Comparison of ENCODE assay signal across 10 cellular contexts in the genomic region with DNA sequence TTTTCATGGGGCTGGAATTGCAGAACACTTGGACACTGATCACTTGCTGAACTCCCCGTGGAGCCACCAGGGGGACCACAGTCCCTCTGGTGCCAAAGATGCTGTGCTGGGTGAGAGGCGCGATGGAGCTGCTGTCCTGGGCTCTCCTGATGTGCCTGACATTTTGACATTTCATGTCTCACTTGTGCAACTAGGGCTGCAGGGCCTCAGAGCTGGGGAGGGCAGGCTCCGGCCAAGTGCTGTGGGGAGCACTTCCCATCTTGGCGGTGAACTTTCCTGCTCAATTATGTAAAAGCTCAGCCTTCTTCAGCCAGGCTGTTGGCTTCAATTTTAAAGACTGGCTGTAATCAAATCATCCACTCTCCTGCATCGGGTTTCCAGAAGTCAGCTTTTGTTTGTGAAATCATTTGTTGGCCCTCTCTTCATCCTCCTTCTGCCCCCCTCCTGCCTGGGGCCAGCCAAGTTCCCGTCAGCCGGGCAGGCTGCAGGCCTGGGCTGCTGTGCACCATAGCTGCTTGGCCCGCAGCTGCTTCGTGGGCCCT. TPM values are rescaled to one million over a fixed set of nuclear protein-coding genes. Genes with fewer than 3 reads are reported as not detected.
A peak's percentile ranks its signal among the peaks of the same experiment; 100 is the strongest.
DNase-seq lines count a peak whose midpoint lies in the region; ATAC-seq, FAIRE-seq and TF ChIP-seq lines count a peak whose summit lies in the region.
"Had no signal": no experiment of that assay in that cellular context is flagged by ENCODE, and none has a peak within 500 bp of the region (broad histone marks: within the 10 kb centered on the region; RNA-seq: fewer than 3 reads in every experiment).

No MANE protein-coding gene starts in this region.

- H3K4me1 ChIP-seq in HEK293 (ENCODE audit: control insufficient read depth, insufficient read depth, low read length) (no peaks in the 10 kb centered on the region), lower lobe of right lung (peaks cover 9% of the 10 kb centered on the region)

- FAIRE-seq in bronchial epithelial cell (lab: Jason Lieb, UNC) (no peak), urothelium cell line (lab: Jason Lieb, UNC) (no peak)

- H3K4me3 ChIP-seq in HEK293 (ENCODE audit: low read depth, low read length) (no peak overlapping the region), bronchial epithelial cell (ENCODE audit: low read depth, low read length) (no peak overlapping the region), lower lobe of right lung (no peak overlapping the region)

- H3K27ac ChIP-seq in HEK293 (ENCODE audit: extremely low read depth, low read depth, low read length) (no peak overlapping the region), lower lobe of right lung (no peak overlapping the region)

- POLR2A ChIA-PET in HEK293 (lab: Yijun Ruan, JAX), result no interaction called here

- no peaks in the 10 kb centered on the region for H3K36me3 ChIP-seq in HEK293 (ENCODE audit: control insufficient read depth in 2 of 2, insufficient read depth in 1 of 2, low read length in 2 of 2)
- no peaks in the 10 kb centered on the region for H3K36me3 ChIP-seq in bronchial epithelial cell (ENCODE audit: control insufficient read depth, insufficient read depth, low read length)
- H3K36me3 ChIP-seq in lower lobe of right lung, result peaks cover 27% of the 10 kb centered on the region

- no peak overlapping the region for H3K4me3 Mint-ChIP-seq in T-helper 17 cell

- no peaks in the 10 kb centered on the region for H3K27me3 Mint-ChIP-seq in T-helper 17 cell

- H3K4me1 Mint-ChIP-seq in T-helper 17 cell, result peaks cover 7% of the 10 kb centered on the region

- no peak overlapping the region for H3K27ac Mint-ChIP-seq in T-helper 17 cell

- CTCF ChIA-PET in HEK293 (lab: Yijun Ruan, JAX), result interaction anchor here (0.5 to 2.0 kb wide), 12 partner anchors 10 to 366 kb away, joined by 3 to 7 read pairs (median 4); no protein-coding TSS in a partner anchor

- TF ChIP-seq CTCF in HEK293 (tag by site-specific recombination; IDR thresholded peaks at IDR 0.05) (peak; percentile 46; the same call in 1 of the 2 replicates), bronchial epithelial cell (IDR thresholded peaks at IDR 0.05; ENCODE audit: insufficient read depth, low read length, severe bottlenecking) (peak; percentile 32), lower lobe of right lung (IDR thresholded peaks at IDR 0.05) (peak; percentile 28)

- peaks cover 1% of the 10 kb centered on the region for H3K27me3 ChIP-seq in bronchial epithelial cell (ENCODE audit: control insufficient read depth, insufficient read depth, low read length)
- H3K27me3 ChIP-seq in lower lobe of right lung (ENCODE audit: low read depth), result no peaks in the 10 kb centered on the region

- peak; percentile 37 to 63 for ATAC-seq in lower lobe of right lung
- no peak for ATAC-seq in T-helper 17 cell
- ATAC-seq in HG03159 (IDR thresholded peaks at IDR 0.05; ENCODE audit: unreplicated experiment), result no peak
- ATAC-seq in HG02840 (IDR thresholded peaks at IDR 0.05; ENCODE audit: low FRiP score, unreplicated experiment), result no peak

- intact Hi-C loops in lower lobe of right lung (cut with DNase I), result no loop called here

- H3K9me3 ChIP-seq in HEK293 (ENCODE audit: control insufficient read depth, insufficient read depth, low read depth, low read length) (no peaks in the 10 kb centered on the region), lower lobe of right lung (no peaks in the 10 kb centered on the region), T-helper 17 cell (ENCODE audit: control insufficient read depth, low read length, poor library complexity, severe bottlenecking) (no peaks in the 10 kb centered on the region)

- DNase-seq in AG08396 (ENCODE audit: low spot score), result peak; percentile 78
- DNase-seq in bronchial epithelial cell (ENCODE audit: low read depth), result no peak
- DNase-seq in lower lobe of right lung, result no peak
- no peak for DNase-seq in urothelium cell line (ENCODE audit: low spot score)
- DNase-seq in T-helper 17 cell, result no peak
- DNase-seq: foreskin melanocyte, NCI-H2029 treated with DMSO at 0.1 percent for 48 hours had no signal

- peaks cover 2% of the 10 kb centered on the region for H3K36me3 Mint-ChIP-seq in T-helper 17 cell (ENCODE audit: low read depth)

TF ChIP-seq in HEK293, 187 proteins besides CTCF, POLR2A, EP300 and RAD21:
- no peak for TF ChIP-seq GLIS2 (tag by site-specific recombination; IDR thresholded peaks at IDR 0.05)
- no peak for TF ChIP-seq GLI2 (tag by site-specific recombination; IDR thresholded peaks at IDR 0.05; ENCODE audit: borderline replicate concordance, low read depth)
- TF ChIP-seq MYNN (tag by site-specific recombination; IDR thresholded peaks at IDR 0.05; ENCODE audit: borderline replicate concordance), result no peak
- TF ChIP-seq ZNF785 (tag by site-specific recombination; IDR thresholded peaks at IDR 0.05), result no peak
- no peak for TF ChIP-seq IKZF3 (tag by site-specific recombination; IDR thresholded peaks at IDR 0.05)
- no peak for TF ChIP-seq ZNF132 (tag by site-specific recombination; IDR thresholded peaks at IDR 0.05; ENCODE audit: borderline replicate concordance)

RNA-seq across cellular contexts. Expression of a gene that starts 36.8 kb away (rescaled TPM):
- total RNA-seq in bronchial epithelial cell, result 1.3 and 1.8 TPM in 2 replicates
- total RNA-seq in lower lobe of right lung, result 119 TPM
- total RNA-seq in T-helper 17 cell, result 100 to 1,000 TPM; 203 to 207 TPM

Comparison
In these comparisons a context has a peak if more than half of its experiments do, and no peak if none do; other contexts are left out.
1. ATAC-seq: peak in lower lobe of right lung (2 of 2); none in T-helper 17 cell (single experiment), HG03159 (single experiment) and HG02840 (single experiment).
2. RNA of a gene that starts 36.8 kb away (total RNA-seq): 203 to 207 TPM in T-helper 17 cell and 119 TPM in lower lobe of right lung (single experiment); 1.3 to 1.8 TPM in bronchial epithelial cell; every median in the first group is over 10 times any median in the second.
3. Peak in every context shown above with its lines, with median percentiles within 50 percentile points of each other: CTCF ChIP-seq.